In genomic region chr7:63045575-63045974, GRCh38 we compare ENCODE assay signal across 26 cellular contexts.
"Had no signal": no experiment of that assay in that cellular context is flagged by ENCODE, and none has a peak within 500 bp of the region (broad histone marks: within the 10 kb centered on the region; RNA-seq: fewer than 3 reads in every experiment).

No MANE protein-coding gene starts in this region.

- H3K4me3 ChIP-seq: stomach, suprapubic skin, thoracic aorta, thyroid gland, tibial artery, tibial nerve, transverse colon, upper lobe of left lung, upper lobe of right lung, uterus, vagina had no signal

- H3K4me1 ChIP-seq: stomach, suprapubic skin, thyroid gland, tibial artery, tibial nerve, transverse colon, upper lobe of left lung, upper lobe of right lung, uterus, vagina had no signal

- FAIRE-seq: urothelium cell line had no signal

- H3K27ac ChIP-seq: stomach, suprapubic skin, thoracic aorta, thyroid gland, tibial artery, tibial nerve, transverse colon, upper lobe of left lung, upper lobe of right lung, uterus, vagina had no signal

- H3K36me3 ChIP-seq: stomach, suprapubic skin, thoracic aorta, thyroid gland, tibial artery, tibial nerve, transverse colon, upper lobe of left lung, upper lobe of right lung, uterus, vagina had no signal

- H3K9me3 ChIP-seq: thoracic aorta, thyroid gland, tibial artery, transverse colon, upper lobe of right lung, uterus, vagina had no signal

- DNase-seq: stimulated activated CD4-positive, alpha-beta T cell treated with anti-CD3 and anti-CD28 coated beads, Interleukin-2, amount 100 ng/mL, for 48 hours; stimulated activated CD4-positive, alpha-beta T cell treated with anti-CD3 and anti-CD28 coated beads, Interleukin-4, amount 100 ng/mL, for 1 hour; stimulated activated CD4-positive, alpha-beta T cell treated with anti-CD3 and anti-CD28 coated beads, Interleukin-4, amount 100 ng/mL, for 24 hours; stimulated activated CD4-positive, alpha-beta T cell treated with anti-CD3 and anti-CD28 coated beads, Interleukin-4, amount 100 ng/mL, for 4 hours; stimulated activated CD8-positive, alpha-beta memory T cell treated with anti-CD3 and anti-CD28 coated beads, Interleukin-4, amount 100 ng/mL, for 48 hours; stimulated activated naive B cell treated with anti-CD40 and anti-IgM and Interleukin-4, amounts not matched to agents 10 μg/mL and 1 μg/mL and 100 μg/mL, for 72 hours; stimulated activated naive CD4-positive, alpha-beta T cell; stimulated activated naive CD4-positive, alpha-beta T cell treated with Interleukin-2 at 50 U/mL for 16 hours; stimulated activated naive CD8-positive, alpha-beta T cell treated with anti-CD3 and anti-CD28 coated beads, Interleukin-15, amount 100 ng/mL, for 72 hours; stimulated activated naive CD8-positive, alpha-beta T cell treated with anti-CD3 and anti-CD28 coated beads, Interleukin-15, Interleukin-2, amounts not matched to agents 100 U/mL and 50 U/mL, for 24 hours; stomach; substantia nigra; thyroid gland; tibial artery; transverse colon; trophoblast cell; upper lobe of left lung; upper lobe of right lung; uterus had no signal

- ATAC-seq: stimulated activated effector memory CD8-positive, alpha-beta T cell treated with anti-CD3 and anti-CD28 coated beads, Interleukin-12 subunit alpha, Interleukin-12 subunit beta, amount 100 ng/mL, for 72 hours; stimulated activated memory B cell treated with anti-CD40 and anti-IgM and Interleukin-4, amounts not matched to agents 10 μg/mL and 1 μg/mL and 100 μg/mL, for 72 hours; stimulated activated naive B cell treated with anti-CD40 and anti-IgM and Interleukin-4, amounts not matched to agents 10 μg/mL and 1 μg/mL and 100 μg/mL, for 72 hours; stimulated activated naive CD8-positive, alpha-beta T cell treated with anti-CD3 and anti-CD28 coated beads, Interleukin-15, amount 100 ng/mL, for 72 hours; stimulated activated naive CD8-positive, alpha-beta T cell treated with anti-CD3 and anti-CD28 coated beads, Interleukin-15, Interleukin-2, amounts not matched to agents 100 U/mL and 50 U/mL, for 24 hours; upper lobe of right lung had no signal

- H3K27me3 ChIP-seq: stomach, suprapubic skin, thyroid gland, tibial artery, tibial nerve, transverse colon, upper lobe of left lung, upper lobe of right lung, uterus, vagina had no signal
